In genomic region chr1:59029768-59030167, GRCh38 we compare ENCODE assay signal across 21 cellular contexts.
A peak's percentile ranks its signal among the peaks of the same experiment; 100 is the strongest.
DNase-seq lines count a peak whose midpoint lies in the region; ATAC-seq, FAIRE-seq and TF ChIP-seq lines count a peak whose summit lies in the region.
"Had no signal": no experiment of that assay in that cellular context is flagged by ENCODE, and none has a peak within 500 bp of the region (broad histone marks: within the 10 kb centered on the region; RNA-seq: fewer than 3 reads in every experiment).

No MANE protein-coding gene starts in this region.

- H4K20me1 ChIP-seq in SK-N-SH (ENCODE audit: insufficient read depth) (no peaks in the 10 kb centered on the region), MM.1S (ENCODE audit: insufficient read depth, low read length) (no peaks in the 10 kb centered on the region)

- POLR2A ChIA-PET in SK-N-SH (lab: Yijun Ruan, JAX): no interaction called here

- no peak for TF ChIP-seq RAD21 in SK-N-SH (IDR thresholded peaks at IDR 0.05; ENCODE audit: low read length)

- peaks cover 0 to 32% of the 10 kb centered on the region in 2 experiments; a peak in 3 of 4 replicates for H3K4me1 ChIP-seq in SK-N-SH (ENCODE audit: control insufficient read depth in 1 of 2, insufficient read depth in 2 of 2, low read depth in 1 of 2, low read length in 1 of 2)
- H3K4me1 ChIP-seq in MM.1S (ENCODE audit: low read length): no peaks in the 10 kb centered on the region
- H3K4me1 ChIP-seq: tibial artery had no signal

- H3K36me3 ChIP-seq in SK-N-SH (replicated peaks in 1 of 2; ENCODE audit: control insufficient read depth in 1 of 2, insufficient read depth in 2 of 2, low read length in 1 of 2): no peaks in the 10 kb centered on the region
- H3K36me3 ChIP-seq in MM.1S (replicated peaks; ENCODE audit: insufficient read depth, low read length): no peaks in the 10 kb centered on the region
- H3K36me3 ChIP-seq: tibial artery had no signal

- H3K4me3 ChIP-seq in SK-N-SH (ENCODE audit: low read depth in 2 of 2, low read length in 1 of 2) (no peak overlapping the region), fibroblast of villous mesenchyme (ENCODE audit: low read depth, low read length) (no peak overlapping the region), MM.1S (ENCODE audit: low read length) (no peak overlapping the region)
- H3K4me3 ChIP-seq: body of pancreas, tibial artery had no signal

- CTCF ChIA-PET in SK-N-SH (lab: Yijun Ruan, JAX): interaction anchor here (0.6 to 1.0 kb wide), 3 partner anchors 10 to 29 kb away, joined by 3 read pairs; no protein-coding TSS in a partner anchor

- no peak for DNase-seq in SK-N-SH
- DNase-seq in RCC 7860 (ENCODE audit: low spot score): peak; percentile 63
- DNase-seq in fibroblast of villous mesenchyme (ENCODE audit: low read depth): peak; percentile 48
- DNase-seq in renal cortical epithelial cell (ENCODE audit: low read depth): peak; percentile 47
- DNase-seq in KG1 (lab: John Stamatoyannopoulos, UW): no peak
- DNase-seq in MM.1S: no peak
- no peak for DNase-seq in GM12891 (ENCODE audit: insufficient read length, low spot score)
- DNase-seq: activated CD4-positive, alpha-beta T cell treated with anti-CD3 and anti-CD28 coated beads, Interleukin-2, amount 50 U/mL, for 48 hours; activated naive CD8-positive, alpha-beta T cell treated with anti-CD3 and anti-CD28 coated beads for 36 hours; body of pancreas; erythroblast; glutamatergic neuron; mammary epithelial cell; NCI-H146; NCI-H446; NK-92 treated with Interleukin-12 subunit alpha and Interleukin-12 subunit beta, amount 100 ng/mL, for 24 hours; T-cell; tibial artery had no signal

- no peaks in the 10 kb centered on the region for H3K9me3 ChIP-seq in SK-N-SH
- H3K9me3 ChIP-seq in MM.1S (replicated peaks; ENCODE audit: insufficient read depth, low read length): no peaks in the 10 kb centered on the region
- H3K9me3 ChIP-seq: body of pancreas, tibial artery had no signal

- no peaks in the 10 kb centered on the region for H3K9me2 ChIP-seq in SK-N-SH
- no peaks in the 10 kb centered on the region for H3K9me2 ChIP-seq in MM.1S (replicated peaks; ENCODE audit: insufficient read depth, low read length)

- no peak for ATAC-seq in SK-N-SH treated with all-trans-retinoic acid at 6 μM for 48 hours
- ATAC-seq: body of pancreas; stimulated activated effector memory CD8-positive, alpha-beta T cell treated with anti-CD3 and anti-CD28 coated beads, Interleukin-12 subunit alpha, Interleukin-12 subunit beta, amount 100 ng/mL, for 72 hours; T-cell had no signal

- no peak overlapping the region for H2AFZ ChIP-seq in SK-N-SH (ENCODE audit: low read depth)
- no peak overlapping the region for H2AFZ ChIP-seq in MM.1S (ENCODE audit: low read length)

- H3K79me2 ChIP-seq in SK-N-SH (ENCODE audit: insufficient read depth) (peaks cover 11% of the 10 kb centered on the region; the same call in 1 of the 2 replicates), MM.1S (ENCODE audit: low read length) (no peaks in the 10 kb centered on the region)

- no peaks in the 10 kb centered on the region for H3K27me3 ChIP-seq in SK-N-SH (ENCODE audit: insufficient read depth)
- H3K27me3 ChIP-seq in MM.1S (replicated peaks; ENCODE audit: insufficient read depth, low read length): no peaks in the 10 kb centered on the region
- H3K27me3 ChIP-seq: body of pancreas, tibial artery had no signal

- H3K27ac ChIP-seq in SK-N-SH (ENCODE audit: low read depth in 2 of 2, low read length in 1 of 2) (peak overlapping the region in 1 of 2 experiments; percentile 56; a peak in 2 of 4 replicates), MM.1S (ENCODE audit: low read length) (no peak overlapping the region)
- H3K27ac ChIP-seq: 22Rv1, body of pancreas, tibial artery had no signal

- H3F3A ChIP-seq in SK-N-SH (replicated peaks; ENCODE audit: insufficient read depth) (peaks cover 35% of the 10 kb centered on the region), MM.1S (ENCODE audit: insufficient read depth, low read length) (no peaks in the 10 kb centered on the region)

- peak; percentile 57 for FAIRE-seq in RCC 7860 (lab: Jason Lieb, UNC)
- no peak for FAIRE-seq in GM12891 (lab: Jason Lieb, UNC)

- 96% methylated on average over 1 of the region's 1 CpG for WGBS in SK-N-SH (ENCODE audit: low lambda C conversion rate)

- H3K4me2 ChIP-seq in SK-N-SH (peak overlapping the region; percentile 15; the same call in 1 of the 2 replicates), MM.1S (ENCODE audit: low read depth, low read length) (no peak overlapping the region)

- TF ChIP-seq CTCF in SK-N-SH (IDR thresholded peaks at IDR 0.05) (peak; percentile 17; the same call in 1 of the 2 replicates), fibroblast of villous mesenchyme (IDR thresholded peaks at IDR 0.05; ENCODE audit: insufficient read depth, low read depth, low read length) (no peak), MM.1S (IDR thresholded peaks at IDR 0.05; ENCODE audit: low read length) (no peak)

- TF ChIP-seq EP300 in SK-N-SH (IDR thresholded peaks at IDR 0.05; ENCODE audit: borderline replicate concordance in 1 of 2, low read depth in 1 of 2, low read length in 1 of 2): no peak

- no peak overlapping the region for H3K9ac ChIP-seq in SK-N-SH
- H3K9ac ChIP-seq in MM.1S (ENCODE audit: low read length): no peak overlapping the region

- TF ChIP-seq POLR2A in GM12891 (IDR thresholded peaks at IDR 0.05; ENCODE audit: low read depth, low read length): no peak

TF ChIP-seq in SK-N-SH, 30 proteins besides CTCF, POLR2A, EP300 and RAD21:
- TF ChIP-seq FOSL2 (IDR thresholded peaks at IDR 0.05; ENCODE audit: borderline replicate concordance, low read depth) (peak; percentile 21; the same call in 1 of the 2 replicates), RFX5 (IDR thresholded peaks at IDR 0.05; ENCODE audit: low read length) (no peak), YY1 (IDR thresholded peaks at IDR 0.05; ENCODE audit: low read depth) (no peak), JUND (IDR thresholded peaks at IDR 0.05) (peak; percentile 31)
- TF ChIP-seq, protein P1, sequence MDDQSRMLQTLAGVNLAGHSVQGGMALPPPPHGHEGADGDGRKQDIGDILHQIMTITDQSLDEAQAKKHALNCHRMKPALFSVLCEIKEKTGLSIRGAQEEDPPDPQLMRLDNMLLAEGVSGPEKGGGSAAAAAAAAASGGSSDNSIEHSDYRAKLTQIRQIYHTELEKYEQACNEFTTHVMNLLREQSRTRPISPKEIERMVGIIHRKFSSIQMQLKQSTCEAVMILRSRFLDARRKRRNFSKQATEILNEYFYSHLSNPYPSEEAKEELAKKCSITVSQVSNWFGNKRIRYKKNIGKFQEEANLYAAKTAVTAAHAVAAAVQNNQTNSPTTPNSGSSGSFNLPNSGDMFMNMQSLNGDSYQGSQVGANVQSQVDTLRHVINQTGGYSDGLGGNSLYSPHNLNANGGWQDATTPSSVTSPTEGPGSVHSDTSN (IDR thresholded peaks at IDR 0.05): peak; percentile 82

TF ChIP-seq in SK-N-SH treated with all-trans-retinoic acid at 6 μM for 48 hours, 23 proteins besides CTCF, POLR2A, EP300 and RAD21:
- no peak for TF ChIP-seq CSDC2 (CRISPR knock-in tag; IDR thresholded peaks at IDR 0.05)
- TF ChIP-seq, protein P2, sequence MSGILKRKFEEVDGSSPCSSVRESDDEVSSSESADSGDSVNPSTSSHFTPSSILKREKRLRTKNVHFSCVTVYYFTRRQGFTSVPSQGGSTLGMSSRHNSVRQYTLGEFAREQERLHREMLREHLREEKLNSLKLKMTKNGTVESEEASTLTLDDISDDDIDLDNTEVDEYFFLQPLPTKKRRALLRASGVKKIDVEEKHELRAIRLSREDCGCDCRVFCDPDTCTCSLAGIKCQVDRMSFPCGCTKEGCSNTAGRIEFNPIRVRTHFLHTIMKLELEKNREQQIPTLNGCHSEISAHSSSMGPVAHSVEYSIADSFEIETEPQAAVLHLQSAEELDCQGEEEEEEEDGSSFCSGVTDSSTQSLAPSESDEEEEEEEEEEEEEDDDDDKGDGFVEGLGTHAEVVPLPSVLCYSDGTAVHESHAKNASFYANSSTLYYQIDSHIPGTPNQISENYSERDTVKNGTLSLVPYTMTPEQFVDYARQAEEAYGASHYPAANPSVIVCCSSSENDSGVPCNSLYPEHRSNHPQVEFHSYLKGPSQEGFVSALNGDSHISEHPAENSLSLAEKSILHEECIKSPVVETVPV (CRISPR knock-in tag; IDR thresholded peaks at IDR 0.05): no peak

TF ChIP-seq in GM12891, 5 proteins besides CTCF, POLR2A, EP300 and RAD21:
- TF ChIP-seq SPI1 (IDR thresholded peaks at IDR 0.05; ENCODE audit: low read depth, low read length) (no peak), PAX5 (IDR thresholded peaks at IDR 0.05; ENCODE audit: insufficient read depth, low read length, severe bottlenecking) (no peak), TAF1 (IDR thresholded peaks at IDR 0.05; ENCODE audit: low read depth, low read length) (no peak), POLR2AphosphoS5 (IDR thresholded peaks at IDR 0.05; ENCODE audit: low read depth, low read length) (no peak), POU2F2 (IDR thresholded peaks at IDR 0.05; ENCODE audit: low read depth, low read length) (no peak)

Comparison
In these comparisons a context has a peak if more than half of its experiments do, and no peak if none do; other contexts are left out.
1. DNase-seq: peak in RCC 7860 (single experiment), fibroblast of villous mesenchyme (single experiment) and renal cortical epithelial cell (single experiment); none in SK-N-SH (single experiment), KG1 (single experiment), MM.1S (single experiment) and GM12891 (single experiment).